In genomic region chr1:208239518-208240381, GRCh38 we compare ENCODE assay signal across 13 cellular contexts. TPM values are rescaled to one million over a fixed set of nuclear protein-coding genes. Genes with fewer than 3 reads are reported as not detected.
DNase-seq lines count a peak whose midpoint lies in the region; ATAC-seq and TF ChIP-seq lines count a peak whose summit lies in the region.
"Had no signal": no experiment of that assay in that cellular context is flagged by ENCODE, and none has a peak within 500 bp of the region (broad histone marks: within the 10 kb centered on the region; RNA-seq: fewer than 3 reads in every experiment).

No MANE protein-coding gene starts in this region.

- H3K4me3 ChIP-seq in SK-N-SH (ENCODE audit: low read depth in 2 of 2, low read length in 1 of 2) (peak overlapping the region in 1 of 2 experiments; percentile 16; a peak in 2 of 4 replicates), endocrine pancreas (ENCODE audit: control insufficient read depth, insufficient read depth, low read length) (peak overlapping the region; percentile 44), mucosa of rectum (ENCODE audit: low read length in 2 of 2) (peak overlapping the region; percentile 56 to 86), tibial artery (peak overlapping the region in 1 of 2 donors; percentile 25)

- intact Hi-C loops in tibial artery (cut with DNase I; ENCODE audit: low total_unique reads), result loop anchor here (5.0 to 10.0 kb wide), 3 partner anchors 37 to 355 kb away; no protein-coding TSS in a partner anchor

- no peaks in the 10 kb centered on the region for H3K36me3 Mint-ChIP-seq in naive thymus-derived CD8-positive, alpha-beta T cell

- H3K79me2 ChIP-seq in SK-N-SH (ENCODE audit: insufficient read depth), result peaks cover 94% of the 10 kb centered on the region

- no peaks in the 10 kb centered on the region for H3K27me3 ChIP-seq in SK-N-SH (ENCODE audit: insufficient read depth)
- no peaks in the 10 kb centered on the region for H3K27me3 ChIP-seq in endocrine pancreas (ENCODE audit: control insufficient read depth, insufficient read depth, low read length)
- H3K27me3 ChIP-seq in mucosa of rectum (ENCODE audit: control insufficient read depth in 2 of 2, insufficient read depth in 2 of 2, low read length in 2 of 2), result no peaks in the 10 kb centered on the region
- no peaks in the 10 kb centered on the region for H3K27me3 ChIP-seq in tibial artery

- TF ChIP-seq CTCF in SK-N-SH (IDR thresholded peaks at IDR 0.05) (0 out of 2 replicates have a peak, but pooled peaks have one; percentile 7), tibial artery (IDR thresholded peaks at IDR 0.05) (no peak)

- H2AFZ ChIP-seq in SK-N-SH (ENCODE audit: low read depth), result no peak overlapping the region

- ATAC-seq in SK-N-SH treated with all-trans-retinoic acid at 6 μM for 48 hours, result no peak
- ATAC-seq in GM19463 (IDR thresholded peaks at IDR 0.05; ENCODE audit: unreplicated experiment), result no peak
- ATAC-seq in naive thymus-derived CD8-positive, alpha-beta T cell, result no peak

- 74% methylated on average over 10 of the region's 10 CpGs for WGBS in SK-N-SH (ENCODE audit: low lambda C conversion rate)

- H3K27ac ChIP-seq in SK-N-SH (ENCODE audit: low read depth in 2 of 2, low read length in 1 of 2) (peak overlapping the region; percentile 22 to 56), mucosa of rectum (ENCODE audit: low read depth in 2 of 2, low read length in 2 of 2) (peak overlapping the region; percentile 92 to 95), tibial artery (peak overlapping the region; percentile 62 to 86)

- no peaks in the 10 kb centered on the region for H3K9me2 ChIP-seq in SK-N-SH

- peaks cover 10% of the 10 kb centered on the region for H3F3A ChIP-seq in SK-N-SH (replicated peaks; ENCODE audit: insufficient read depth)

- H3K9ac ChIP-seq in SK-N-SH (0 out of 2 replicates have a peak overlapping the region, but pooled peaks have one; percentile 5), endocrine pancreas (ENCODE audit: control insufficient read depth, insufficient read depth, low read length) (peak overlapping the region; percentile 1), mucosa of rectum (ENCODE audit: low read depth in 1 of 2, low read length in 2 of 2) (peak overlapping the region; percentile 69 to 93)

- TF ChIP-seq EP300 in SK-N-SH (IDR thresholded peaks at IDR 0.05; ENCODE audit: borderline replicate concordance in 1 of 2, low read depth in 1 of 2, low read length in 1 of 2), result no peak

- H3K4me1 Mint-ChIP-seq in naive thymus-derived CD8-positive, alpha-beta T cell, result peaks cover 17 to 32% (median 26%) of the 10 kb centered on the region in 4 donors

- peaks cover 17% of the 10 kb centered on the region; the same call in 1 of the 2 replicates for H4K20me1 ChIP-seq in SK-N-SH (ENCODE audit: insufficient read depth)

- no peak overlapping the region for H3K27ac Mint-ChIP-seq in naive thymus-derived CD8-positive, alpha-beta T cell
- H3K27ac Mint-ChIP-seq: H9 had no signal

- TF ChIP-seq RAD21 in SK-N-SH (IDR thresholded peaks at IDR 0.05; ENCODE audit: low read length), result no peak

- H3K4me1 ChIP-seq in SK-N-SH (ENCODE audit: control insufficient read depth in 1 of 2, insufficient read depth in 2 of 2, low read depth in 1 of 2, low read length in 1 of 2), result peaks cover 25 to 61% of the 10 kb centered on the region in 2 experiments; a peak in 3 of 4 replicates
- peaks cover 10% of the 10 kb centered on the region for H3K4me1 ChIP-seq in endocrine pancreas (ENCODE audit: control insufficient read depth, insufficient read depth, low read length)
- peaks cover 68 to 85% of the 10 kb centered on the region in 2 donors for H3K4me1 ChIP-seq in mucosa of rectum (ENCODE audit: control insufficient read depth in 2 of 2, insufficient read depth in 2 of 2, low read length in 2 of 2)
- peaks cover 8 to 85% (median 73%) of the 10 kb centered on the region in 4 donors for H3K4me1 ChIP-seq in tibial artery

- H3K9me3 Mint-ChIP-seq in naive thymus-derived CD8-positive, alpha-beta T cell, result no peaks in the 10 kb centered on the region

- DNase-seq in SK-N-SH (peak; percentile 50), tibial artery (no peak), NAMALWA (ENCODE audit: low spot score) (no peak)
- no peak for DNase-seq in naive thymus-derived CD8-positive, alpha-beta T cell
- DNase-seq: activated CD8-positive, alpha-beta memory T cell treated with anti-CD3 and anti-CD28 coated beads, Interleukin-2, amount 50 U/mL, for 4 hours; foreskin melanocyte; stimulated activated CD4-positive, alpha-beta T cell treated with anti-CD3 and anti-CD28 coated beads, Interleukin-2, amount 100 ng/mL, for 48 hours; T-helper 9 cell had no signal

- CTCF ChIA-PET in SK-N-SH (lab: Yijun Ruan, JAX), result interaction anchor here (0.6 to 19.9 kb wide), 44 partner anchors 9 to 1113 kb away, joined by 3 to 579 read pairs (median 6); no protein-coding TSS in a partner anchor

- no peaks in the 10 kb centered on the region for H3K9me3 ChIP-seq in SK-N-SH
- no peaks in the 10 kb centered on the region for H3K9me3 ChIP-seq in endocrine pancreas (ENCODE audit: control insufficient read depth, low read length)
- H3K9me3 ChIP-seq in mucosa of rectum (ENCODE audit: control insufficient read depth in 2 of 2, low read length in 2 of 2), result no peaks in the 10 kb centered on the region
- H3K9me3 ChIP-seq in tibial artery, result no peaks in the 10 kb centered on the region

- H3K27me3 Mint-ChIP-seq in naive thymus-derived CD8-positive, alpha-beta T cell, result peaks cover 14 to 33% (median 14%) of the 10 kb centered on the region in 5 donors

- H3K36me3 ChIP-seq in SK-N-SH (replicated peaks in 1 of 2; ENCODE audit: control insufficient read depth in 1 of 2, insufficient read depth in 2 of 2, low read length in 1 of 2) (peaks cover 5 to 28% of the 10 kb centered on the region in 2 experiments), endocrine pancreas (ENCODE audit: control insufficient read depth, insufficient read depth, low read length) (no peaks in the 10 kb centered on the region), mucosa of rectum (ENCODE audit: control insufficient read depth in 2 of 2, insufficient read depth in 2 of 2, low read length in 2 of 2) (peaks cover 4 to 5% of the 10 kb centered on the region in 2 donors), tibial artery (no peaks in the 10 kb centered on the region)

- H3K4me2 ChIP-seq in SK-N-SH, result peak overlapping the region; percentile 93

- POLR2A ChIA-PET in SK-N-SH (lab: Yijun Ruan, JAX), result interaction anchor here (0.9 kb wide), 1 partner anchor 218 kb away, joined by 4 read pairs; no protein-coding TSS in a partner anchor
- POLR2A ChIA-PET in naive thymus-derived CD8-positive, alpha-beta T cell (lab: Charles Lee), result no interaction called here

- no peak overlapping the region for H3K4me3 Mint-ChIP-seq in naive thymus-derived CD8-positive, alpha-beta T cell
- H3K4me3 Mint-ChIP-seq: H9 had no signal

TF ChIP-seq in SK-N-SH, 30 proteins besides CTCF, POLR2A, EP300 and RAD21:
- TF ChIP-seq TCF12 (IDR thresholded peaks at IDR 0.05) (no peak), POLR2AphosphoS5 (IDR thresholded peaks at IDR 0.05; ENCODE audit: low read depth, low read length) (no peak), ELF1 (IDR thresholded peaks at IDR 0.05) (no peak), RCOR1 (IDR thresholded peaks at IDR 0.05; ENCODE audit: low read length) (peak; percentile 9; the same call in 1 of the 2 replicates), GATA2 (CRISPR knock-in tag; IDR thresholded peaks at IDR 0.05) (no peak)
TF ChIP-seq in SK-N-SH: peak in this region for 1.

TF ChIP-seq in SK-N-SH treated with all-trans-retinoic acid at 6 μM for 48 hours, 23 proteins besides CTCF, POLR2A, EP300 and RAD21:
- no peak for TF ChIP-seq ZNF70 (CRISPR knock-in tag; IDR thresholded peaks at IDR 0.05)
- no peak for TF ChIP-seq ZNF565 (CRISPR knock-in tag; conservative IDR thresholded peaks at IDR 0.05; ENCODE audit: low read depth)
- TF ChIP-seq ZFP3 (CRISPR knock-in tag; IDR thresholded peaks at IDR 0.05), result no peak
- TF ChIP-seq CREB5 (CRISPR knock-in tag; IDR thresholded peaks at IDR 0.05; ENCODE audit: low read depth), result no peak
- no peak for TF ChIP-seq PPARA (CRISPR knock-in tag; IDR thresholded peaks at IDR 0.05; ENCODE audit: borderline replicate concordance)
- no peak for TF ChIP-seq ZNF8 (CRISPR knock-in tag; IDR thresholded peaks at IDR 0.05)
- TF ChIP-seq TCF4 (CRISPR knock-in tag; IDR thresholded peaks at IDR 0.05; ENCODE audit: borderline replicate concordance), result no peak
- no peak for TF ChIP-seq RARB (CRISPR knock-in tag; IDR thresholded peaks at IDR 0.05)
- TF ChIP-seq ESRRG (CRISPR knock-in tag; IDR thresholded peaks at IDR 0.05), result no peak
- TF ChIP-seq, protein P1, sequence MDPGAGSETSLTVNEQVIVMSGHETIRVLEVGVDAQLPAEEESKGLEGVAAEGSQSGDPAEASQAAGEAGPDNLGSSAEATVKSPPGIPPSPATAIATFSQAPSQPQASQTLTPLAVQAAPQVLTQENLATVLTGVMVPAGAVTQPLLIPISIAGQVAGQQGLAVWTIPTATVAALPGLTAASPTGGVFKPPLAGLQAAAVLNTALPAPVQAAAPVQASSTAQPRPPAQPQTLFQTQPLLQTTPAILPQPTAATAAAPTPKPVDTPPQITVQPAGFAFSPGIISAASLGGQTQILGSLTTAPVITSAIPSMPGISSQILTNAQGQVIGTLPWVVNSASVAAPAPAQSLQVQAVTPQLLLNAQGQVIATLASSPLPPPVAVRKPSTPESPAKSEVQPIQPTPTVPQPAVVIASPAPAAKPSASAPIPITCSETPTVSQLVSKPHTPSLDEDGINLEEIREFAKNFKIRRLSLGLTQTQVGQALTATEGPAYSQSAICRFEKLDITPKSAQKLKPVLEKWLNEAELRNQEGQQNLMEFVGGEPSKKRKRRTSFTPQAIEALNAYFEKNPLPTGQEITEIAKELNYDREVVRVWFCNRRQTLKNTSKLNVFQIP (CRISPR knock-in tag; IDR thresholded peaks at IDR 0.05; ENCODE audit: borderline replicate concordance, low read depth), result no peak

RNA-seq across cellular contexts. Expression of gene PLXNA2, which starts 4.4 kb away (rescaled TPM):
- polyA plus RNA-seq in SK-N-SH (2012; rRNA removed), result 7.3 and 8.5 TPM in 2 replicates
- 3.9 and 6.2 TPM in 2 replicates for polyA plus RNA-seq in SK-N-SH (2012; cell fraction: cytosol; rRNA removed)
- 31.0 and 36.0 TPM in 2 replicates for polyA plus RNA-seq in SK-N-SH (2012; cell fraction: nucleus; rRNA removed)
- total RNA-seq in naive thymus-derived CD8-positive, alpha-beta T cell, result 1 to 10 TPM; 6.7 to 7.7 TPM
- polyA plus RNA-seq in naive thymus-derived CD8-positive, alpha-beta T cell, result under 1 TPM; 0.06 to 0.14 (median 0.06) TPM

Comparison
In these comparisons a context has a peak if more than half of its experiments do, and no peak if none do; other contexts are left out.
1. H3K27ac ChIP-seq: peak in every context shown above with its lines; median percentile 94 in mucosa of rectum; 74 in tibial artery; 39 in SK-N-SH.
2. H3K9ac ChIP-seq: peak in every context shown above with its lines; median percentile 81 in mucosa of rectum; 5 in SK-N-SH; 1 in endocrine pancreas.